Comparison of ENCODE assay signal across 10 cellular contexts in genomic region chr9:98678244-98678842, GRCh38.
DNase-seq lines count a peak whose midpoint lies in the region; ATAC-seq and TF ChIP-seq lines count a peak whose summit lies in the region.
"Had no signal": no experiment of that assay in that cellular context is flagged by ENCODE, and none has a peak within 500 bp of the region (broad histone marks: within the 10 kb centered on the region; RNA-seq: fewer than 3 reads in every experiment).

No MANE protein-coding gene starts in this region.

- no peaks in the 10 kb centered on the region for H3K36me3 ChIP-seq in iPS DF 6.9 (ENCODE audit: control insufficient read depth, insufficient read depth, low read length)

- POLR2A ChIA-PET in RWPE1 (lab: Yijun Ruan, JAX; ENCODE audit: low non-redundant PET), result no interaction called here

- H3K9me3 ChIP-seq in iPS DF 6.9 (ENCODE audit: control insufficient read depth, insufficient read depth, low read length), result no peaks in the 10 kb centered on the region

- no peak for ATAC-seq in HG03520 (IDR thresholded peaks at IDR 0.05; ENCODE audit: unreplicated experiment)

- H3K4me3 ChIP-seq in iPS DF 6.9 (ENCODE audit: low read length), result no peak overlapping the region

- 0 out of 2 replicates have a peak, but pooled peaks cover 1% of the 10 kb centered on the region for H3K27me3 ChIP-seq in iPS DF 6.9 (ENCODE audit: control insufficient read depth, insufficient read depth, low read length)

- no CpG with 5 or more reads among the region's 9 CpGs for WGBS in iPS DF 6.9 (ENCODE audit: insufficient coverage, insufficient read length)

- TF ChIP-seq CTCF in AG09319 (IDR thresholded peaks at IDR 0.05; ENCODE audit: low read depth, low read length), result peak; percentile 38
- peak; percentile 38 for TF ChIP-seq CTCF in GM10266 (IDR thresholded peaks at IDR 0.05; ENCODE audit: control insufficient read depth, insufficient read depth, low read depth, missing control alignments)
- peak; percentile 43 for TF ChIP-seq CTCF in RWPE1 (conservative IDR thresholded peaks at IDR 0.05; ENCODE audit: low read depth)

- CTCF ChIA-PET in RWPE1 (lab: Yijun Ruan, JAX), result interaction anchor here (0.5 to 1.4 kb wide), 7 partner anchors 11 to 324 kb away, joined by 3 to 5 read pairs (median 3); no protein-coding TSS in a partner anchor

- H3K4me1 ChIP-seq in iPS DF 6.9 (ENCODE audit: control insufficient read depth, insufficient read depth, low read length), result peaks cover 6% of the 10 kb centered on the region

- DNase-seq in AG09319 (ENCODE audit: extremely low read depth, low read depth) (no peak), GM10266 (ENCODE audit: extremely low spot score) (no peak), RWPE1 (ENCODE audit: low spot score) (peak; percentile 36), iPS DF 6.9 (ENCODE audit: low read depth, low spot score) (peak; percentile 29), NCI-H524 treated with DMSO at 0.1 percent for 48 hours (lab: John Stamatoyannopoulos, UW) (no peak), NCI-H1930 (lab: John Stamatoyannopoulos, UW) (no peak)
- DNase-seq in activated effector memory CD4-positive, alpha-beta T cell treated with anti-CD3 and anti-CD28 coated beads, Interleukin-2, amount 50 U/mL, for 16 hours, result no peak
- DNase-seq: activated naive CD8-positive, alpha-beta T cell treated with anti-CD3 and anti-CD28 coated beads, Interleukin-2, amount 10 ng/mL, durations not matched to agents 7 days and 5 days; SHP77 had no signal

- no peak overlapping the region for H3K27ac ChIP-seq in RWPE1
- H3K27ac ChIP-seq in iPS DF 6.9 (ENCODE audit: low read length), result no peak overlapping the region

Comparison
In these comparisons a context has a peak if more than half of its experiments do, and no peak if none do; other contexts are left out.
1. DNase-seq: peak in RWPE1 (single experiment) and iPS DF 6.9 (single experiment); none in AG09319 (single experiment), GM10266 (single experiment), NCI-H524 treated with DMSO at 0.1 percent for 48 hours (single experiment), activated effector memory CD4-positive, alpha-beta T cell treated with anti-CD3 and anti-CD28 coated beads, Interleukin-2, amount 50 U/mL, for 16 hours (single experiment) and NCI-H1930 (0 of 2).
2. Peak in every context shown above with its lines, with median percentiles within 50 percentile points of each other: CTCF ChIP-seq.